Comparison of ENCODE assay signal across 8 cellular contexts in genomic region chr17:6913608-6914443, GRCh38.
DNase-seq lines count a peak whose midpoint lies in the region; ATAC-seq and TF ChIP-seq lines count a peak whose summit lies in the region.

No MANE protein-coding gene starts in this region.

- H3K4me1 ChIP-seq in adrenal gland (replicated peaks in 1 of 2) (peaks cover 0 to 5% of the 10 kb centered on the region in 2 donors), uterus (no peaks in the 10 kb centered on the region)

- TF ChIP-seq POLR2A in adrenal gland (IDR thresholded peaks at IDR 0.05) (no peak), uterus (IDR thresholded peaks at IDR 0.05) (no peak)

- intact Hi-C loops in Calu3 (cut with micrococcal nuclease; ENCODE audit: unreplicated experiment), result loop anchor here (1.0 to 10.0 kb wide), 3 partner anchors 91 to 1329 kb away; partner anchors contain the start of gene NLRP1
- intact Hi-C loops in adrenal gland (cut with DNase I), result loop anchor here (5.0 kb wide), 2 partner anchors 93 to 108 kb away; partner anchors contain the start of gene BCL6B (in 1 of the 2)
- intact Hi-C loops in left ventricle myocardium superior (cut with micrococcal nuclease), result loop anchor here (5.0 kb wide), 1 partner anchor 88 kb away; no protein-coding TSS in a partner anchor
- intact Hi-C loops in uterus (cut with DNase I; ENCODE audit: low total_unique reads), result loop anchor here (10.0 kb wide), 1 partner anchor 91 kb away; no protein-coding TSS in a partner anchor

- no peaks in the 10 kb centered on the region for H3K9me3 Mint-ChIP-seq in Calu3 (ENCODE audit: low read depth, unreplicated experiment)

- DNase-seq in Calu3 (peak; percentile 61), LoVo (ENCODE audit: low spot score) (peak; percentile 71), T-helper 17 cell (peak; percentile 40 to 68 (median 51)), adrenal gland (peak; percentile 49 to 85 (median 74)), left ventricle myocardium superior (peak; percentile 82), retinal pigment epithelial cell (ENCODE audit: low read depth) (no peak), uterus (peak; percentile 68 to 72)

- ATAC-seq in T-helper 17 cell (peak; percentile 83), left ventricle myocardium superior (peak; percentile 84), HG03280 (IDR thresholded peaks at IDR 0.05; ENCODE audit: unreplicated experiment) (no peak)

- H3K27me3 ChIP-seq in adrenal gland, result no peaks in the 10 kb centered on the region
- H3K27me3 ChIP-seq in uterus, result no peaks in the 10 kb centered on the region

- H3K27me3 Mint-ChIP-seq in Calu3 (ENCODE audit: unreplicated experiment) (peaks cover 47% of the 10 kb centered on the region), T-helper 17 cell (peaks cover 30% of the 10 kb centered on the region)

- CTCF ChIA-PET in Calu3 (lab: Charles Lee), result interaction anchor here (2.9 kb wide), 1 partner anchor 91 kb away, joined by 21 read pairs; no protein-coding TSS in a partner anchor

- H3K4me1 Mint-ChIP-seq in Calu3 (ENCODE audit: low read depth, unreplicated experiment) (peaks cover 13% of the 10 kb centered on the region), T-helper 17 cell (peaks cover 24% of the 10 kb centered on the region)

- H3K4me3 ChIP-seq in adrenal gland (no peak overlapping the region), retinal pigment epithelial cell (ENCODE audit: low read length) (no peak overlapping the region), uterus (no peak overlapping the region)

- H3K36me3 ChIP-seq in adrenal gland (replicated peaks in 1 of 2) (no peaks in the 10 kb centered on the region), uterus (no peaks in the 10 kb centered on the region)

- H3K27ac Mint-ChIP-seq in Calu3 (ENCODE audit: unreplicated experiment) (no peak overlapping the region), T-helper 17 cell (peak overlapping the region; percentile 57)

- no peaks in the 10 kb centered on the region for H3K9me3 ChIP-seq in T-helper 17 cell (ENCODE audit: control insufficient read depth, low read length, poor library complexity, severe bottlenecking)
- no peaks in the 10 kb centered on the region for H3K9me3 ChIP-seq in adrenal gland (replicated peaks in 1 of 3)
- no peaks in the 10 kb centered on the region for H3K9me3 ChIP-seq in uterus

- peak overlapping the region; percentile 13 for H3K4me3 Mint-ChIP-seq in Calu3 (ENCODE audit: low read depth, unreplicated experiment)
- H3K4me3 Mint-ChIP-seq in T-helper 17 cell, result peak overlapping the region; percentile 93

- H3K36me3 Mint-ChIP-seq in Calu3 (ENCODE audit: insufficient read depth, unreplicated experiment) (no peaks in the 10 kb centered on the region), T-helper 17 cell (ENCODE audit: low read depth) (no peaks in the 10 kb centered on the region)

- H3K27ac ChIP-seq in adrenal gland, result no peak overlapping the region
- H3K27ac ChIP-seq in uterus, result no peak overlapping the region

- 21 to 29% (median 25%) methylated on average over 24 to 32 of the region's 32 CpGs for WGBS in adrenal gland, 4 donors

- BruUV-seq in Calu3 (replicated peaks; lab: Mats Ljungman, UMichigan), result no TSS peak

- TF ChIP-seq CTCF in Calu3 (IDR thresholded peaks at IDR 0.05; ENCODE audit: unreplicated experiment) (peak; percentile 75), adrenal gland (IDR thresholded peaks at IDR 0.05) (peak; percentile 68 to 93 (median 81)), retinal pigment epithelial cell (conservative IDR thresholded peaks at IDR 0.05; ENCODE audit: low read depth, low read length) (peak; percentile 78), uterus (IDR thresholded peaks at IDR 0.05) (peak; percentile 59 to 80 (median 68))
